In the genomic region with DNA sequence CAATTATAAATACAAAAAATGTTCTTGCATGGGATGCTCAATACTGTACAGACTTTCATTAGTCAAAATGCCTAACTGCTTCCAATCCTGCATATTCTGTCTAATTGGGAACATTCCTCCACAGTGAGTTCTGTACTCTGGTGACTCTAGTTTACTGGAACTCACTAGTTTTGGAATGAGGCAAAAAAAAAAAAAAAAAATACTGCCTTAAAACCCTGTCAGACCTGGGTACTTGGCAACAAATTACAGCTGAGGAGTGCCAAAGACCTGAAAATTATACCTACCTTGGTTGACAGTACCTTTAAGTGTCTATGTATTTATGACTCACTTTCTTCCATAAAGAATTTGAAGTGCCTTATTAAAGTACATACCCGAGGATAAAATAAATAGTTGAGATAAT, we compare ENCODE assay signal across 16 cellular contexts.
DNase-seq lines count a peak whose midpoint lies in the region; ATAC-seq and TF ChIP-seq lines count a peak whose summit lies in the region.
"Had no signal": no experiment of that assay in that cellular context is flagged by ENCODE, and none has a peak within 500 bp of the region (broad histone marks: within the 10 kb centered on the region; RNA-seq: fewer than 3 reads in every experiment).

No MANE protein-coding gene starts in this region.

- no peaks in the 10 kb centered on the region for H3K27me3 ChIP-seq in hepatocyte
- H3K27me3 ChIP-seq: cardiac muscle cell, esophagus muscularis mucosa had no signal

- ATAC-seq in HG03439 (IDR thresholded peaks at IDR 0.05; ENCODE audit: unreplicated experiment) = no peak
- ATAC-seq: A549, WTC11 had no signal

- no peaks in the 10 kb centered on the region for H4K20me1 ChIP-seq in hepatocyte (ENCODE audit: insufficient read depth, poor library complexity, severe bottlenecking)

- H2AFZ ChIP-seq in hepatocyte = no peak overlapping the region

- 50% methylated on average over 1 of the region's 1 CpG for WGBS in hepatocyte (ENCODE audit: low lambda C conversion rate, missing lambda C conversion rate)

- TF ChIP-seq CTCF in AG04449 (IDR thresholded peaks at IDR 0.05; ENCODE audit: insufficient read depth, low read length, missing control alignments) (no peak), hepatocyte (IDR thresholded peaks at IDR 0.05; ENCODE audit: poor library complexity) (no peak)

- no peaks in the 10 kb centered on the region for H3K36me3 ChIP-seq in hepatocyte (replicated peaks; ENCODE audit: insufficient read depth, low read depth)
- H3K36me3 ChIP-seq: cardiac muscle cell, esophagus muscularis mucosa had no signal

- CTCF ChIA-PET in AG04449 (lab: Yijun Ruan, JAX) = interaction anchor here (0.8 kb wide), 1 partner anchor 13 kb away, joined by 4 read pairs; no protein-coding TSS in a partner anchor

- no peak overlapping the region for H3K4me2 ChIP-seq in hepatocyte
- H3K4me2 ChIP-seq: A549 had no signal

- POLR2A ChIA-PET in AG04449 (lab: Yijun Ruan, JAX) = no interaction called here

- no peaks in the 10 kb centered on the region for H3K9me2 ChIP-seq in hepatocyte (replicated peaks; ENCODE audit: insufficient read depth)

- DNase-seq in AG04449 (ENCODE audit: low read depth, low spot score) (peak; percentile 64), HS-5 (ENCODE audit: low read depth) (peak; percentile 16), astrocyte of the hippocampus (ENCODE audit: low read depth, low spot score) (peak; percentile 53), hepatic stellate cell (ENCODE audit: low spot score) (peak; percentile 37), OCI-M2 (lab: John Stamatoyannopoulos, UW; ENCODE audit: unreplicated experiment) (no peak), NCI-H748 treated with DMSO at 0.1 percent for 48 hours (lab: John Stamatoyannopoulos, UW) (no peak), hepatocyte (ENCODE audit: low spot score) (no peak)
- DNase-seq: activated naive CD8-positive, alpha-beta T cell treated with anti-CD3 and anti-CD28 coated beads for 36 hours; CD4-positive, alpha-beta memory T cell; NCI-H187; NCI-H446 treated with DMSO at 0.1 percent for 48 hours had no signal

- H3K4me3 ChIP-seq in AG04449 (ENCODE audit: low read depth, low read length) (no peak overlapping the region), hepatocyte (no peak overlapping the region)
- H3K4me3 ChIP-seq: A549, cardiac muscle cell, esophagus muscularis mucosa had no signal

- no peak overlapping the region for H3K27ac ChIP-seq in hepatocyte
- H3K27ac ChIP-seq: A549, cardiac muscle cell, esophagus muscularis mucosa had no signal

- no peaks in the 10 kb centered on the region for H3K9me3 ChIP-seq in hepatocyte (ENCODE audit: low read depth)
- H3K9me3 ChIP-seq: A549, esophagus muscularis mucosa had no signal

- H3K4me1 ChIP-seq in hepatocyte (ENCODE audit: insufficient read depth) = peaks cover 6% of the 10 kb centered on the region
- H3K4me1 ChIP-seq: A549 had no signal

- no peaks in the 10 kb centered on the region for H3K79me2 ChIP-seq in hepatocyte

Comparison
In these comparisons a context has a peak if more than half of its experiments do, and no peak if none do; other contexts are left out.
1. DNase-seq: peak in AG04449 (single experiment), HS-5 (single experiment), astrocyte of the hippocampus (single experiment) and hepatic stellate cell (single experiment); none in OCI-M2 (single experiment), NCI-H748 treated with DMSO at 0.1 percent for 48 hours (single experiment) and hepatocyte (single experiment).